Comparison of ENCODE assay signal across 1 cellular context in genomic region chr6:43770417-43771209, GRCh38.
TF ChIP-seq lines count a peak whose summit lies in the region.

No MANE protein-coding gene starts in this region.

TF ChIP-seq in K562, 482 proteins besides CTCF, POLR2A, EP300 and RAD21 (continued from another document):
- TF ChIP-seq KLF10 (CRISPR knock-in tag; IDR thresholded peaks at IDR 0.05) (no peak), ZNF766 (CRISPR knock-in tag; conservative IDR thresholded peaks at IDR 0.05) (peak; percentile 18; the same call in 1 of the 2 replicates), RBM17 (IDR thresholded peaks at IDR 0.05; ENCODE audit: borderline replicate concordance, low read depth, low read length) (no peak), MTA1 (IDR thresholded peaks at IDR 0.05; ENCODE audit: borderline replicate concordance) (0 out of 2 replicates have a peak, but pooled peaks have one; percentile 20), NFATC3 (IDR thresholded peaks at IDR 0.05) (peak; percentile 35; the same call in 1 of the 2 replicates), FOXJ3 (CRISPR knock-in tag; IDR thresholded peaks at IDR 0.05) (no peak), TEAD4 (IDR thresholded peaks at IDR 0.05; ENCODE audit: low read length) (no peak; the same call in 1 of the 2 replicates), TEAD4 (CRISPR knock-in tag; IDR thresholded peaks at IDR 0.05; ENCODE audit: borderline replicate concordance) (peak; percentile 20; the same call in 1 of the 2 replicates), ZNF436 (CRISPR knock-in tag; IDR thresholded peaks at IDR 0.05) (no peak), FOXA3 (CRISPR knock-in tag; conservative IDR thresholded peaks at IDR 0.05 in 1 of 2, IDR thresholded peaks at IDR 0.05 in 1 of 2) (0 out of 4 replicates have a peak, but pooled peaks of 1 of the 2 experiments have one; percentile 57), ATF6 (CRISPR knock-in tag; IDR thresholded peaks at IDR 0.05) (0 out of 2 replicates have a peak, but pooled peaks have one; percentile 37), TBP (optimal IDR thresholded peaks at IDR 0.05; ENCODE audit: low read depth, low read length) (peak; percentile 87), IRF1 (CRISPR knock-in tag; IDR thresholded peaks at IDR 0.05; ENCODE audit: borderline replicate concordance) (no peak), PKNOX1 (IDR thresholded peaks at IDR 0.05) (peak; percentile 83), PPARD (CRISPR knock-in tag; IDR thresholded peaks at IDR 0.05) (no peak), ZNF77 (CRISPR knock-in tag; IDR thresholded peaks at IDR 0.05) (no peak), CREB1 (IDR thresholded peaks at IDR 0.05) (peak; percentile 48), CREB1 (CRISPR knock-in tag; IDR thresholded peaks at IDR 0.05) (no peak), KAT7 (CRISPR knock-in tag; IDR thresholded peaks at IDR 0.05; ENCODE audit: borderline replicate concordance) (no peak; the same call in 1 of the 2 replicates), MBD1 (CRISPR knock-in tag; IDR thresholded peaks at IDR 0.05) (no peak), BACH1 (tag; IDR thresholded peaks at IDR 0.05) (no peak), FOXK2 (conservative IDR thresholded peaks at IDR 0.05 in 1 of 2, IDR thresholded peaks at IDR 0.05 in 1 of 2; ENCODE audit: low read depth in 2 of 2) (no peak), BMI1 (IDR thresholded peaks at IDR 0.05; ENCODE audit: low read length) (no peak), POLR2AphosphoS2 (IDR thresholded peaks at IDR 0.05; ENCODE audit: low read length) (peak; percentile 6; the same call in 1 of the 2 replicates), POLR2H (tag; IDR thresholded peaks at IDR 0.05; ENCODE audit: low read depth) (peak; percentile 88), ZNF124 (CRISPR knock-in tag; IDR thresholded peaks at IDR 0.05) (no peak), SMAD4 (CRISPR knock-in tag; conservative IDR thresholded peaks at IDR 0.05) (no peak; the same call in 1 of the 2 replicates), ZNF512 (tag; IDR thresholded peaks at IDR 0.05) (no peak), E2F3 (CRISPR knock-in tag; IDR thresholded peaks at IDR 0.05) (no peak), OTX1 (CRISPR knock-in tag; IDR thresholded peaks at IDR 0.05) (no peak), HNRNPL (IDR thresholded peaks at IDR 0.05; ENCODE audit: low read depth, low read length) (no peak), FOXJ2 (tag; IDR thresholded peaks at IDR 0.05) (0 out of 2 replicates have a peak, but pooled peaks have one; percentile 6), ZEB2 (IDR thresholded peaks at IDR 0.05) (no peak), ARID3B (CRISPR knock-in tag; IDR thresholded peaks at IDR 0.05; ENCODE audit: borderline replicate concordance) (no peak), BCOR (IDR thresholded peaks at IDR 0.05) (peak; percentile 59; the same call in 1 of the 2 replicates), ID3 (CRISPR knock-in tag; IDR thresholded peaks at IDR 0.05) (no peak), ID3 (tag; IDR thresholded peaks at IDR 0.05) (no peak), HOXB6 (CRISPR knock-in tag; IDR thresholded peaks at IDR 0.05; ENCODE audit: borderline replicate concordance) (no peak), DNMT1 (IDR thresholded peaks at IDR 0.05) (peak; percentile 87; the same call in 1 of the 2 replicates), NFYB (IDR thresholded peaks at IDR 0.05; ENCODE audit: extremely low read depth, insufficient read length) (no peak), ZSCAN32 (CRISPR knock-in tag; IDR thresholded peaks at IDR 0.05) (no peak), BRCA1 (IDR thresholded peaks at IDR 0.05) (no peak), BRCA1 (CRISPR knock-in tag; IDR thresholded peaks at IDR 0.05) (0 out of 2 replicates have a peak, but pooled peaks have one; percentile 15), ZNF318 (IDR thresholded peaks at IDR 0.05; ENCODE audit: borderline replicate concordance in 1 of 2, low read depth in 1 of 2) (no peak), GTF2E2 (tag; IDR thresholded peaks at IDR 0.05) (peak; percentile 96)
